ENCODE assay signal across 1 cellular context in genomic region chr1:36136535-36136934, GRCh38.
TF ChIP-seq lines count a peak whose summit lies in the region.

No MANE protein-coding gene starts in this region.

TF ChIP-seq in SK-N-SH, 30 proteins besides CTCF, POLR2A, EP300 and RAD21:
- 0 out of 2 replicates have a peak, but pooled peaks have one; percentile 12 for TF ChIP-seq REST (IDR thresholded peaks at IDR 0.05; ENCODE audit: low read depth, low read length)
- TF ChIP-seq RXRA (IDR thresholded peaks at IDR 0.05; ENCODE audit: borderline replicate concordance, low read depth), result no peak; the same call in 1 of the 2 replicates
- no peak for TF ChIP-seq POLR2AphosphoS5 (IDR thresholded peaks at IDR 0.05; ENCODE audit: low read depth, low read length)
- TF ChIP-seq, protein P1, sequence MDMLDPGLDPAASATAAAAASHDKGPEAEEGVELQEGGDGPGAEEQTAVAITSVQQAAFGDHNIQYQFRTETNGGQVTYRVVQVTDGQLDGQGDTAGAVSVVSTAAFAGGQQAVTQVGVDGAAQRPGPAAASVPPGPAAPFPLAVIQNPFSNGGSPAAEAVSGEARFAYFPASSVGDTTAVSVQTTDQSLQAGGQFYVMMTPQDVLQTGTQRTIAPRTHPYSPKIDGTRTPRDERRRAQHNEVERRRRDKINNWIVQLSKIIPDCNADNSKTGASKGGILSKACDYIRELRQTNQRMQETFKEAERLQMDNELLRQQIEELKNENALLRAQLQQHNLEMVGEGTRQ (IDR thresholded peaks at IDR 0.05; ENCODE audit: borderline replicate concordance, low read depth, low read length), result no peak
- 0 out of 2 replicates have a peak, but pooled peaks have one; percentile 34 for TF ChIP-seq TEAD4 (IDR thresholded peaks at IDR 0.05; ENCODE audit: borderline replicate concordance, insufficient read depth)
- TF ChIP-seq TAF1 (IDR thresholded peaks at IDR 0.05; ENCODE audit: borderline replicate concordance, low read depth, low read length), result no peak
- peak; percentile 33; the same call in 1 of the 2 replicates for TF ChIP-seq GABPA (IDR thresholded peaks at IDR 0.05; ENCODE audit: low read depth)
- TF ChIP-seq NFIC (IDR thresholded peaks at IDR 0.05; ENCODE audit: borderline replicate concordance), result peak; percentile 89
- peak; percentile 65 for TF ChIP-seq JUND (IDR thresholded peaks at IDR 0.05)
- no peak for TF ChIP-seq MXI1 (IDR thresholded peaks at IDR 0.05; ENCODE audit: low read depth, low read length)
- TF ChIP-seq PBX3 (IDR thresholded peaks at IDR 0.05), result peak; percentile 51; the same call in 1 of the 2 replicates
- TF ChIP-seq, protein P2, sequence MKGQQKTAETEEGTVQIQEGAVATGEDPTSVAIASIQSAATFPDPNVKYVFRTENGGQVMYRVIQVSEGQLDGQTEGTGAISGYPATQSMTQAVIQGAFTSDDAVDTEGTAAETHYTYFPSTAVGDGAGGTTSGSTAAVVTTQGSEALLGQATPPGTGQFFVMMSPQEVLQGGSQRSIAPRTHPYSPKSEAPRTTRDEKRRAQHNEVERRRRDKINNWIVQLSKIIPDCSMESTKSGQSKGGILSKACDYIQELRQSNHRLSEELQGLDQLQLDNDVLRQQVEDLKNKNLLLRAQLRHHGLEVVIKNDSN (IDR thresholded peaks at IDR 0.05; ENCODE audit: borderline replicate concordance, low read depth), result no peak
- TF ChIP-seq NRF1 (IDR thresholded peaks at IDR 0.05; ENCODE audit: low read depth, low read length), result no peak
- TF ChIP-seq CHD2 (IDR thresholded peaks at IDR 0.05; ENCODE audit: low read length, partially characterized antibody), result no peak
- TF ChIP-seq RCOR1 (IDR thresholded peaks at IDR 0.05; ENCODE audit: low read length), result no peak
- TF ChIP-seq GATA2 (CRISPR knock-in tag; IDR thresholded peaks at IDR 0.05), result no peak
- TF ChIP-seq TCF12 (IDR thresholded peaks at IDR 0.05), result peak; percentile 70
- TF ChIP-seq FOSL2 (IDR thresholded peaks at IDR 0.05; ENCODE audit: borderline replicate concordance, low read depth), result peak; percentile 53
- no peak for TF ChIP-seq MEF2A (IDR thresholded peaks at IDR 0.05; ENCODE audit: borderline replicate concordance, low read depth)
- TF ChIP-seq YY1 (IDR thresholded peaks at IDR 0.05; ENCODE audit: low read depth), result peak; percentile 55; the same call in 1 of the 2 replicates
- TF ChIP-seq, protein P3, sequence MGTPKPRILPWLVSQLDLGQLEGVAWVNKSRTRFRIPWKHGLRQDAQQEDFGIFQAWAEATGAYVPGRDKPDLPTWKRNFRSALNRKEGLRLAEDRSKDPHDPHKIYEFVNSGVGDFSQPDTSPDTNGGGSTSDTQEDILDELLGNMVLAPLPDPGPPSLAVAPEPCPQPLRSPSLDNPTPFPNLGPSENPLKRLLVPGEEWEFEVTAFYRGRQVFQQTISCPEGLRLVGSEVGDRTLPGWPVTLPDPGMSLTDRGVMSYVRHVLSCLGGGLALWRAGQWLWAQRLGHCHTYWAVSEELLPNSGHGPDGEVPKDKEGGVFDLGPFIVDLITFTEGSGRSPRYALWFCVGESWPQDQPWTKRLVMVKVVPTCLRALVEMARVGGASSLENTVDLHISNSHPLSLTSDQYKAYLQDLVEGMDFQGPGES (IDR thresholded peaks at IDR 0.05; ENCODE audit: low read depth, low read length), result no peak
- TF ChIP-seq EZH2phosphoT487 (IDR thresholded peaks at IDR 0.05; ENCODE audit: borderline replicate concordance, low read depth), result no peak
- TF ChIP-seq, protein P4, sequence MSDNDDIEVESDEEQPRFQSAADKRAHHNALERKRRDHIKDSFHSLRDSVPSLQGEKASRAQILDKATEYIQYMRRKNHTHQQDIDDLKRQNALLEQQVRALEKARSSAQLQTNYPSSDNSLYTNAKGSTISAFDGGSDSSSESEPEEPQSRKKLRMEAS (IDR thresholded peaks at IDR 0.05; ENCODE audit: low read depth), result peak; percentile 89
TF ChIP-seq in SK-N-SH: peak in this region for 10.
